In the genomic region with DNA sequence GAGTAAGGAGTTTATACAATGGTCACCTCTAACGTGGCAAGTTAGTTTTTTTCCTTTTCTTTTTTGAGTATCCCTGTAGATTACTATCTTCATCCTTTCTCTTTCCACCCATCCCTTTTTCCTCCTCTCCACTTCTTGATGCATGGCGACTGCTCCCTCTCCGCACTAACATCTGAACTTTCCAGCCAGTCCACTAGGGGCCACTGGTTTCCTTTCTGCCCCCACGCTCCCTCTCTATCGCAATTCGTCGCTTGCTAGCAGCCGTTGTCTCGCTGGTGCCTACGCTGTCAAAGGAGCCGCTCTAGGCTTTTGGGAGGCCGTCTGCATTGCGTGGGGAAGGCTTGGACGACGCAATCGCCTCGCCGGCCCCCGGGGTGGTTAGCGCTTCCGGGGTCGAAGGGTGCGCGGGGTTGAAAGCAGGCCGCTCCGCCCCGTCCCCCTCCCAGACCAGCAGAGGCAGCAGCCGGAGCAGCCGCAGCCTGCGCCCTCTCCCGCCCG, we compare ENCODE assay signal across 8 cellular contexts. TPM values are rescaled to one million over a fixed set of nuclear protein-coding genes. Genes with fewer than 3 reads are reported as not detected.
DNase-seq lines count a peak whose midpoint lies in the region; ATAC-seq and TF ChIP-seq lines count a peak whose summit lies in the region.

Gene PCBP2, plus strand, starts transcription at position 442 of the 498 bp plus-strand sequence. CDS start 2,699 bp downstream, outside the sequence.

- H3K27ac Mint-ChIP-seq in activated naive CD8-positive, alpha-beta T cell: peak within 1 kb of the TSS; percentile 99
- peak within 1 kb of the TSS; percentile 100 for H3K27ac Mint-ChIP-seq in osteocyte (ENCODE audit: unreplicated experiment)

- peak within 1 kb of the TSS; percentile 98 for H3K4me3 Mint-ChIP-seq in activated naive CD8-positive, alpha-beta T cell
- peak within 1 kb of the TSS; percentile 98 for H3K4me3 Mint-ChIP-seq in osteocyte (ENCODE audit: unreplicated experiment)

- 1% methylated on average over 13 to 27 of the region's 32 CpGs for WGBS in thyroid gland, 2 donors

- no peaks in the 10 kb centered on the region for H3K27me3 Mint-ChIP-seq in activated naive CD8-positive, alpha-beta T cell
- no peaks in the 10 kb centered on the region for H3K27me3 Mint-ChIP-seq in osteocyte (ENCODE audit: unreplicated experiment)

- DNase-seq in GM10266 (ENCODE audit: extremely low spot score) (peak; percentile 97), NCI-H1092 (lab: John Stamatoyannopoulos, UW) (peak; percentile 97), SKM-1 (lab: John Stamatoyannopoulos, UW; ENCODE audit: unreplicated experiment) (peak; percentile 82), glomerular visceral epithelial cell (ENCODE audit: extremely low spot score) (peak; percentile 99), osteocyte (ENCODE audit: extremely low spot score, unreplicated experiment) (peak; percentile 99), thyroid gland (peak; percentile 98 to 99)

- peaks cover 22 to 30% of the 10 kb centered on the region in 2 donors for H3K36me3 ChIP-seq in thyroid gland

- intact Hi-C loops in thyroid gland (cut with DNase I): no loop called here

- H3K4me3 ChIP-seq in thyroid gland (replicated peaks in 1 of 3): peak within 1 kb of the TSS; percentile 29 to 93 (median 91)

- H3K27ac ChIP-seq in thyroid gland: peak within 1 kb of the TSS; percentile 99

- peak in 1 of 2 donors; percentile 90 for TF ChIP-seq POLR2A in thyroid gland (IDR thresholded peaks at IDR 0.05)

- H3K9me3 ChIP-seq in thyroid gland: no peaks in the 10 kb centered on the region

- H3K4me1 Mint-ChIP-seq in activated naive CD8-positive, alpha-beta T cell (ENCODE audit: low read depth): peaks cover 35% of the 10 kb centered on the region
- peaks cover 22% of the 10 kb centered on the region for H3K4me1 Mint-ChIP-seq in osteocyte (ENCODE audit: unreplicated experiment)

- no peaks in the 10 kb centered on the region for H3K27me3 ChIP-seq in thyroid gland

- H3K36me3 Mint-ChIP-seq in activated naive CD8-positive, alpha-beta T cell: peaks cover 7% of the 10 kb centered on the region
- peaks cover 28% of the 10 kb centered on the region for H3K36me3 Mint-ChIP-seq in osteocyte (ENCODE audit: unreplicated experiment)

- no peaks in the 10 kb centered on the region for H3K9me3 Mint-ChIP-seq in activated naive CD8-positive, alpha-beta T cell (ENCODE audit: low read depth)
- H3K9me3 Mint-ChIP-seq in osteocyte (ENCODE audit: unreplicated experiment): no peaks in the 10 kb centered on the region

- peak; percentile 95 for TF ChIP-seq CTCF in GM10266 (IDR thresholded peaks at IDR 0.05; ENCODE audit: control insufficient read depth, insufficient read depth, low read depth, missing control alignments)
- TF ChIP-seq CTCF in osteocyte (IDR thresholded peaks at IDR 0.05): peak; percentile 89
- peak; percentile 36 to 99 (median 90) for TF ChIP-seq CTCF in thyroid gland (IDR thresholded peaks at IDR 0.05)

- peak; percentile 96 for ATAC-seq in HG02588 (IDR thresholded peaks at IDR 0.05; ENCODE audit: unreplicated experiment)

- peaks cover 13 to 21% of the 10 kb centered on the region in 2 donors for H3K4me1 ChIP-seq in thyroid gland

RNA-seq across cellular contexts. Expression of gene PCBP2, which starts in this region (rescaled TPM):
- total RNA-seq in osteocyte (984 and 1,015 TPM in 2 replicates), thyroid gland (100 to 1,000 TPM; 493 to 555 (median 514) TPM)

Comparison
In these comparisons a context has a peak if more than half of its experiments do, and no peak if none do; other contexts are left out.
1. Peak in every context shown above with its lines: DNase-seq, ATAC-seq, H3K4me3 ChIP-seq and H3K27ac ChIP-seq.